Comparison of ENCODE assay signal across 13 cellular contexts in genomic region chr20:52193133-52193532, GRCh38. TPM values are rescaled to one million over a fixed set of nuclear protein-coding genes. Genes with fewer than 3 reads are reported as not detected.
DNase-seq lines count a peak whose midpoint lies in the region; ATAC-seq and TF ChIP-seq lines count a peak whose summit lies in the region.
"Had no signal": no experiment of that assay in that cellular context is flagged by ENCODE, and none has a peak within 500 bp of the region (broad histone marks: within the 10 kb centered on the region; RNA-seq: fewer than 3 reads in every experiment).

No MANE protein-coding gene starts in this region.

- H3K4me1 ChIP-seq in DOHH2 (ENCODE audit: control insufficient read depth, low read length) = peaks cover 15% of the 10 kb centered on the region

- H3K4me2 ChIP-seq in DOHH2 (ENCODE audit: low read length) = peak overlapping the region; percentile 96; the same call in 1 of the 2 replicates

- no peak overlapping the region for H3K4me3 ChIP-seq in DOHH2 (ENCODE audit: low read length)

- H3K27ac Mint-ChIP-seq in glutamatergic neuron (ENCODE audit: unreplicated experiment) = peak overlapping the region; percentile 94

- H3K27me3 Mint-ChIP-seq in glutamatergic neuron (ENCODE audit: unreplicated experiment) = peaks cover 13% of the 10 kb centered on the region

- no peak for ATAC-seq in GM21360 (IDR thresholded peaks at IDR 0.05; ENCODE audit: unreplicated experiment)

- DNase-seq in DMS153 (lab: John Stamatoyannopoulos, UW) (peak; percentile 16), DMS153 treated with DMSO at 0.1 percent for 48 hours (lab: John Stamatoyannopoulos, UW; ENCODE audit: unreplicated experiment) (no peak), NCI-H69 (lab: John Stamatoyannopoulos, UW) (peak; percentile 39), glutamatergic neuron (no peak), NAMALWA (ENCODE audit: low spot score) (no peak), mesenteric fat pad (ENCODE audit: low spot score) (no peak)
- DNase-seq: 8988T; brain microvascular endothelial cell; Kasumi-1; stimulated activated CD4-positive, alpha-beta T cell treated with anti-CD3 and anti-CD28 coated beads, Interleukin-1b, Interleukin-23, amount 100 ng/mL, for 48 hours had no signal

- no peaks in the 10 kb centered on the region for H3K9me2 ChIP-seq in DOHH2 (replicated peaks; ENCODE audit: control insufficient read depth, low read length)

- no peaks in the 10 kb centered on the region for H3F3A ChIP-seq in DOHH2 (ENCODE audit: control insufficient read depth, insufficient read depth)

- TF ChIP-seq CTCF in DOHH2 (IDR thresholded peaks at IDR 0.05; ENCODE audit: low read depth, low read length, poor library complexity, severe bottlenecking) (no peak), glutamatergic neuron (IDR thresholded peaks at IDR 0.05; ENCODE audit: partially characterized antibody, unreplicated experiment) (no peak)

- peaks cover 3% of the 10 kb centered on the region; the same call in 1 of the 2 replicates for H3K36me3 ChIP-seq in DOHH2 (ENCODE audit: control insufficient read depth, low read length)
- H3K36me3 ChIP-seq: brain microvascular endothelial cell, neutrophil had no signal

- peaks cover 9% of the 10 kb centered on the region for H3K4me1 Mint-ChIP-seq in glutamatergic neuron (ENCODE audit: low read depth, unreplicated experiment)

- H3K79me2 ChIP-seq in DOHH2 (ENCODE audit: control insufficient read depth, low read length) = peaks cover 25% of the 10 kb centered on the region

- H4K20me1 ChIP-seq in DOHH2 (ENCODE audit: control insufficient read depth, insufficient read depth, low read depth, low read length) = 0 out of 2 replicates have a peak, but pooled peaks cover 3% of the 10 kb centered on the region

- no peaks in the 10 kb centered on the region for H3K27me3 ChIP-seq in DOHH2 (ENCODE audit: control insufficient read depth, low read length)
- H3K27me3 ChIP-seq: brain microvascular endothelial cell had no signal

- H3K9me3 ChIP-seq in DOHH2 (ENCODE audit: control insufficient read depth, insufficient read depth, low read length) = no peaks in the 10 kb centered on the region
- H3K9me3 ChIP-seq: neutrophil had no signal

- peak overlapping the region; percentile 88 for H3K4me3 Mint-ChIP-seq in glutamatergic neuron (ENCODE audit: unreplicated experiment)

- peaks cover 10% of the 10 kb centered on the region for H3K9me3 Mint-ChIP-seq in glutamatergic neuron (ENCODE audit: unreplicated experiment)

- no peak overlapping the region for H3K27ac ChIP-seq in DOHH2 (ENCODE audit: low read depth, low read length)
- H3K27ac ChIP-seq: brain microvascular endothelial cell, neutrophil had no signal

- no peaks in the 10 kb centered on the region for H3K36me3 Mint-ChIP-seq in glutamatergic neuron (ENCODE audit: unreplicated experiment)

RNA-seq across cellular contexts. Expression of gene ZFP64, which starts 1.6 kb away (rescaled TPM):
- total RNA-seq in glutamatergic neuron (ENCODE audit: unreplicated experiment) = 39.1 TPM
- total RNA-seq in mesenteric fat pad = 11.2 TPM

Comparison
In these comparisons a context has a peak if more than half of its experiments do, and no peak if none do; other contexts are left out.
1. DNase-seq: peak in DMS153 (single experiment) and NCI-H69 (single experiment); none in DMS153 treated with DMSO at 0.1 percent for 48 hours (single experiment), glutamatergic neuron (single experiment), NAMALWA (single experiment) and mesenteric fat pad (single experiment).